Comparison of ENCODE assay signal across 14 cellular contexts in genomic region chr3:66800941-66801545, GRCh38.
"Had no signal": no experiment of that assay in that cellular context is flagged by ENCODE, and none has a peak within 500 bp of the region (broad histone marks: within the 10 kb centered on the region; RNA-seq: fewer than 3 reads in every experiment).

No MANE protein-coding gene starts in this region.

- FAIRE-seq: endothelial cell of umbilical vein, frontal cortex had no signal

- H3K36me3 ChIP-seq: cardiac muscle cell, lower lobe of right lung, right lobe of liver had no signal

- H3K4me3 ChIP-seq: cardiac muscle cell, lower lobe of right lung, right lobe of liver had no signal

- DNase-seq: activated CD4-positive, alpha-beta T cell treated with anti-CD3 and anti-CD28 coated beads, Interleukin-2, amount 10 ng/mL, durations not matched to agents 7 days and 5 days; activated CD8-positive, alpha-beta memory T cell treated with anti-CD3 and anti-CD28 coated beads, Interleukin-2, amount 50 U/mL, for 48 hours; activated naive CD8-positive, alpha-beta T cell treated with anti-CD3 and anti-CD28 coated beads for 36 hours; activated T-cell treated with anti-CD3 and anti-CD28 coated beads, Interleukin-2, amount 50 U/mL, for 72 hours; effector CD4-positive, alpha-beta T cell; head of caudate nucleus; left colon; lower lobe of right lung; right lobe of liver; stimulated activated naive CD8-positive, alpha-beta T cell treated with anti-CD3 and anti-CD28 coated beads, Interleukin-15, amount 100 ng/mL, for 72 hours; SW 1271 had no signal

- H3K27me3 ChIP-seq: right lobe of liver had no signal
